In the genomic region with DNA sequence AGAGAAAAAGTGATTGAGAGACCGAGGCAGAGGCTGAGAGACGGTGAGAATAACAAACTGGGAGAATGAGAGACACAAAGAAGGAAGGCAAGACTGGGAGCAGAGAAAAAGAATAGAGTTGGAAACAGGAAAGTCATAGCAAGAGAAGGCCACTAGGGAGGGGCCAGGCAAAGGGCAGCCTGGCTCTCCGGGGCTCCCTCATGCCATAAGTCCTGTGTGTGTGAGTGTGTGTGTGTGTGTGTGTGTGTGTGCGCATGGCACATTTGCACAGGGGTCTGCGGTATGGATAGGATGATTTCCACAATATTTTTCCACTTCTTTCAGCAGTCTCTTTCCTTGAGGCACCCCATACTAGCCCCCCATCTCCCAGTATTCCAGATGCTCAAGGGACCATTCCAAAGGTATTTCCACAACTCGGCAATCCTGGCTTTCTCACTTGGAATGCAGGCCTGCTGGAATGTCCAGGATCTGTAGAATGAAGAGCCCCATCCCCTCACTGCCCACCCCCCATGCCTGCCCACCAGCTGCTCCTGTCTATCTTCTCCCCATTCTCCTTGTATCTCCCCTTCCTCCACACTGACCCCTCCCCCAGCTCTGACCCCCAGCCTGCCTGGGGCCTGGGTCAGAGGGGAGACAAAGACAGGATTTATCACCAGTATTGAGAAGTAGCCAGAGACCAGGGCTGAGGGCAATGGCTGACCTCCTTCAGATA, we compare ENCODE assay signal across 15 cellular contexts. TPM values are rescaled to one million over a fixed set of nuclear protein-coding genes. Genes with fewer than 3 reads are reported as not detected.
DNase-seq lines count a peak whose midpoint lies in the region; ATAC-seq and TF ChIP-seq lines count a peak whose summit lies in the region.
"Had no signal": no experiment of that assay in that cellular context is flagged by ENCODE, and none has a peak within 500 bp of the region (broad histone marks: within the 10 kb centered on the region; RNA-seq: fewer than 3 reads in every experiment).

No MANE protein-coding gene starts in this region.

- no peaks in the 10 kb centered on the region for H3K27me3 Mint-ChIP-seq in activated naive CD4-positive, alpha-beta T cell treated with anti-CD3 and anti-CD28 coated beads for 36 hours (ENCODE audit: low read depth)
- H3K27me3 Mint-ChIP-seq in type B pancreatic cell: no peaks in the 10 kb centered on the region
- H3K27me3 Mint-ChIP-seq: activated naive CD8-positive, alpha-beta T cell treated with anti-CD3 and anti-CD28 coated beads for 36 hours had no signal

- H3K4me3 ChIP-seq in brain microvascular endothelial cell (ENCODE audit: low read depth, low read length) (no peak overlapping the region), muscle layer of duodenum (ENCODE audit: low read depth in 1 of 2, low read length in 2 of 2) (no peak overlapping the region)
- H3K4me3 ChIP-seq: lung had no signal

- intact Hi-C loops in activated naive CD4-positive, alpha-beta T cell treated with anti-CD3 and anti-CD28 coated beads for 36 hours (cut with micrococcal nuclease): no loop called here

- no peaks in the 10 kb centered on the region for H3K36me3 Mint-ChIP-seq in activated naive CD4-positive, alpha-beta T cell treated with anti-CD3 and anti-CD28 coated beads, Interleukin-2, amount 50 U/mL, for 72 hours
- H3K36me3 Mint-ChIP-seq in activated naive CD4-positive, alpha-beta T cell treated with anti-CD3 and anti-CD28 coated beads for 36 hours (ENCODE audit: low read depth): peaks cover 4% of the 10 kb centered on the region
- H3K36me3 Mint-ChIP-seq in type B pancreatic cell: peaks cover 6% of the 10 kb centered on the region

- no peak overlapping the region for H3K27ac ChIP-seq in brain microvascular endothelial cell
- H3K27ac ChIP-seq in muscle layer of duodenum (ENCODE audit: low read length): peak overlapping the region; percentile 54

- DNase-seq in activated naive CD4-positive, alpha-beta T cell treated with anti-CD3 and anti-CD28 coated beads, Interleukin-2, amount 50 U/mL, for 72 hours (ENCODE audit: low spot score in 2 of 2): no peak
- no peak for DNase-seq in activated naive CD4-positive, alpha-beta T cell treated with anti-CD3 and anti-CD28 coated beads for 36 hours
- DNase-seq in brain microvascular endothelial cell (no peak), type B pancreatic cell (ENCODE audit: extremely low spot score, unreplicated experiment) (no peak), NCI-H2029 (lab: John Stamatoyannopoulos, UW) (no peak)
- DNase-seq: activated CD4-positive, alpha-beta T cell treated with anti-CD3 and anti-CD28 coated beads, Interleukin-2, amount 50 U/mL, for 4 hours; activated naive CD8-positive, alpha-beta T cell treated with anti-CD3 and anti-CD28 coated beads for 36 hours; NCI-H2081 treated with DMSO at 0.1 percent for 48 hours had no signal

- H3K4me1 Mint-ChIP-seq in activated naive CD4-positive, alpha-beta T cell treated with anti-CD3 and anti-CD28 coated beads for 36 hours (ENCODE audit: low read depth): peaks cover 22% of the 10 kb centered on the region
- H3K4me1 Mint-ChIP-seq in type B pancreatic cell (ENCODE audit: unreplicated experiment): peaks cover 65% of the 10 kb centered on the region

- in situ Hi-C loops in brain microvascular endothelial cell (cut with HindIII; ENCODE audit: low pct_ligation_motif_present, low sequenced_read_pairs): no loop called here

- peaks cover 17% of the 10 kb centered on the region for H3K36me3 ChIP-seq in brain microvascular endothelial cell (replicated peaks)
- H3K36me3 ChIP-seq in muscle layer of duodenum (ENCODE audit: control insufficient read depth in 1 of 2, insufficient read depth in 2 of 2, low read length in 2 of 2): peaks cover 11 to 13% of the 10 kb centered on the region in 2 donors

- H3K4me1 ChIP-seq in muscle layer of duodenum (ENCODE audit: control insufficient read depth in 1 of 2, insufficient read depth in 2 of 2, low read length in 2 of 2): peaks cover 30 to 37% of the 10 kb centered on the region in 2 donors

- CTCF ChIA-PET in activated naive CD4-positive, alpha-beta T cell treated with anti-CD3 and anti-CD28 coated beads for 36 hours (lab: Charles Lee): interaction anchor here (0.8 to 9.1 kb wide), 3 partner anchors 20 to 62 kb away, joined by 3 to 117 read pairs (median 92); no protein-coding TSS in a partner anchor

- no peaks in the 10 kb centered on the region for H3K9me3 Mint-ChIP-seq in activated naive CD4-positive, alpha-beta T cell treated with anti-CD3 and anti-CD28 coated beads, Interleukin-2, amount 50 U/mL, for 72 hours
- no peaks in the 10 kb centered on the region for H3K9me3 Mint-ChIP-seq in activated naive CD4-positive, alpha-beta T cell treated with anti-CD3 and anti-CD28 coated beads for 36 hours
- no peaks in the 10 kb centered on the region for H3K9me3 Mint-ChIP-seq in type B pancreatic cell
- H3K9me3 Mint-ChIP-seq: activated naive CD8-positive, alpha-beta T cell treated with anti-CD3 and anti-CD28 coated beads for 36 hours; T-helper 2 cell treated with Interferon-gamma antibody and Interleukin-4, amounts not matched to agents 5 μg/mL and 100 μg/mL, for 36 hours had no signal

- TF ChIP-seq CTCF in brain microvascular endothelial cell (IDR thresholded peaks at IDR 0.05; ENCODE audit: low read depth, low read length, missing control alignments) (peak; percentile 45), type B pancreatic cell (conservative IDR thresholded peaks at IDR 0.05) (peak; percentile 66)

- H3K9me3 ChIP-seq in muscle layer of duodenum (ENCODE audit: control insufficient read depth in 1 of 2, low read length in 2 of 2): no peaks in the 10 kb centered on the region

- ATAC-seq in activated naive CD4-positive, alpha-beta T cell treated with anti-CD3 and anti-CD28 coated beads, Interleukin-2, amount 50 U/mL, for 72 hours: no peak
- ATAC-seq in esophagus mucosa: no peak
- no peak for ATAC-seq in HG03354 (IDR thresholded peaks at IDR 0.05; ENCODE audit: poor library complexity, severe bottlenecking, unreplicated experiment)
- ATAC-seq: Panc1 had no signal

- no peak overlapping the region for H3K4me3 Mint-ChIP-seq in activated naive CD4-positive, alpha-beta T cell treated with anti-CD3 and anti-CD28 coated beads for 36 hours
- no peak overlapping the region for H3K4me3 Mint-ChIP-seq in type B pancreatic cell
- H3K4me3 Mint-ChIP-seq: activated naive CD8-positive, alpha-beta T cell treated with anti-CD3 and anti-CD28 coated beads for 36 hours; T-helper 2 cell treated with Interferon-gamma antibody and Interleukin-4, amounts not matched to agents 5 μg/mL and 100 μg/mL, for 36 hours had no signal

- peak overlapping the region; percentile 1 to 14 for H3K27ac Mint-ChIP-seq in activated naive CD4-positive, alpha-beta T cell treated with anti-CD3 and anti-CD28 coated beads, Interleukin-2, amount 50 U/mL, for 72 hours
- H3K27ac Mint-ChIP-seq in activated naive CD4-positive, alpha-beta T cell treated with anti-CD3 and anti-CD28 coated beads for 36 hours: no peak overlapping the region
- peak overlapping the region; percentile 75 for H3K27ac Mint-ChIP-seq in type B pancreatic cell
- H3K27ac Mint-ChIP-seq: activated naive CD8-positive, alpha-beta T cell treated with anti-CD3 and anti-CD28 coated beads for 36 hours; T-helper 2 cell treated with Interferon-gamma antibody and Interleukin-4, amounts not matched to agents 5 μg/mL and 100 μg/mL, for 36 hours had no signal

- H3K27me3 ChIP-seq in brain microvascular endothelial cell (replicated peaks) (no peaks in the 10 kb centered on the region), muscle layer of duodenum (ENCODE audit: low read depth, low read length) (no peaks in the 10 kb centered on the region)

RNA-seq across cellular contexts. Expression of gene GPR84, which starts 9.0 kb away (rescaled TPM):
- 1 to 10 TPM; 2.0 to 4.1 TPM for total RNA-seq in activated naive CD4-positive, alpha-beta T cell treated with anti-CD3 and anti-CD28 coated beads, Interleukin-2, amount 50 U/mL, for 72 hours
- 1 to 10 TPM; 1.2 TPM for total RNA-seq in activated naive CD4-positive, alpha-beta T cell treated with anti-CD3 and anti-CD28 coated beads for 36 hours
- total RNA-seq in type B pancreatic cell (ENCODE audit: low replicate concordance) (not detected in 2 replicates), esophagus mucosa (0.16 TPM)
- total RNA-seq: skeletal muscle tissue had no signal

RNA-seq across cellular contexts. Expression of gene ZNF385A, which starts 29.3 kb away (rescaled TPM):
- total RNA-seq in activated naive CD4-positive, alpha-beta T cell treated with anti-CD3 and anti-CD28 coated beads, Interleukin-2, amount 50 U/mL, for 72 hours: 1 to 10 TPM; 1.2 to 1.8 TPM
- total RNA-seq in activated naive CD4-positive, alpha-beta T cell treated with anti-CD3 and anti-CD28 coated beads for 36 hours: 1 to 10 TPM in 1 of 2 experiments, under 1 TPM in 1; 0.93 to 1.1 TPM
- total RNA-seq in type B pancreatic cell (ENCODE audit: low replicate concordance) (29.5 and 47.3 TPM in 2 replicates), esophagus mucosa (52.2 TPM)

RNA-seq across cellular contexts. Expression of gene COPZ1, which starts 30.3 kb away (rescaled TPM):
- total RNA-seq in activated naive CD4-positive, alpha-beta T cell treated with anti-CD3 and anti-CD28 coated beads, Interleukin-2, amount 50 U/mL, for 72 hours: 100 to 1,000 TPM in 1 of 2 donors, 10 to 100 TPM in 1; 99.1 to 101 TPM
- total RNA-seq in activated naive CD4-positive, alpha-beta T cell treated with anti-CD3 and anti-CD28 coated beads for 36 hours: 100 to 1,000 TPM in 1 of 2 experiments, 10 to 100 TPM in 1; 98.0 to 105 TPM
- 196 and 229 TPM in 2 replicates for total RNA-seq in type B pancreatic cell (ENCODE audit: low replicate concordance)
- total RNA-seq in esophagus mucosa: 111 TPM

RNA-seq across cellular contexts. Expression of gene NFE2, which starts 54.4 kb away (rescaled TPM):
- under 1 TPM in 1 of 2 donors, not detected in 1; 0.20 TPM for total RNA-seq in activated naive CD4-positive, alpha-beta T cell treated with anti-CD3 and anti-CD28 coated beads, Interleukin-2, amount 50 U/mL, for 72 hours
- total RNA-seq in activated naive CD4-positive, alpha-beta T cell treated with anti-CD3 and anti-CD28 coated beads for 36 hours: not detected
- total RNA-seq in type B pancreatic cell (ENCODE audit: low replicate concordance): 0.24 and 0.65 TPM in 2 replicates
- total RNA-seq in esophagus mucosa: not detected
- total RNA-seq: activated naive CD8-positive, alpha-beta T cell treated with anti-CD3 and anti-CD28 coated beads for 36 hours had no signal

Comparison
In these comparisons a context has a peak if more than half of its experiments do, and no peak if none do; other contexts are left out.
1. RNA of gene ZNF385A, which starts 29.3 kb away (total RNA-seq): 52.2 TPM in esophagus mucosa (single experiment) and 29.5 to 47.3 TPM in type B pancreatic cell; 1.2 to 1.8 TPM in activated naive CD4-positive, alpha-beta T cell treated with anti-CD3 and anti-CD28 coated beads, Interleukin-2, amount 50 U/mL, for 72 hours and 0.93 to 1.1 TPM in activated naive CD4-positive, alpha-beta T cell treated with anti-CD3 and anti-CD28 coated beads for 36 hours; every median in the first group is over 10 times any median in the second.